In the genomic region with DNA sequence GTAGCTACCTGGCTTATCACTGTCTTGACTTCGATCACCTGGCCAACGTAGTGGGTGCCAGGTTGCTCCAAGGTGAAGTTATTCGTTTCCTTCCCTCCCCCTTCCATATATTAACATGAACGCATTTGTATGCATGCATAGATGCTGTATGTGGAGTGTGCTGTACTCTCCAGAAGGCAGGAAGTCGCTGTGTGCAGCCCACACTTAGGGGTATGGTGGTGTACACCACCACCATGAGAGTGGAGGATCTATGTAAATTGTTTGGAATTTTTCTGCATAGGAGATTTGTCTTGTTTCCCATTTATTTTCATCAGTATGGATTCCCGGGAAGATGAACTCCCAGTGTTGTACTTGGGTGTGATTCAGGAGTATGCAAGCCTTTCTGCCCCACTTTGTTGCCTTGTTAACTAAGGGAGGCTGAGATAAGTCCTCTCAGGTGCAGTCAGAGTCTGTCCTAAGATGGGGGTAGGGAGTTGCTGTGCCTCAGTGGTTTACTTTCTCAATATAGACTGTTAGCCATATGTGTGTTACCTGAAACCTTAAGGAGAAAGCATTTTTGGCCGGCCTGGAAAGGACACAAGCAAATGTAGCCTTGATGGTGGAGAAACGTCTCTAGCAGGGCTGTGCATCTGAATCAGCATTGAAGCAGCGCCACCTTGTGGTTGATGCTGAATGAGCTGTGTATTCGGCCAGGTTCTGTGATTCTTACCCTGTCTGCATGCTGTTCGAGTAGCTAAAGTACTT, we compare ENCODE assay signal across 8 cellular contexts.
DNase-seq lines count a peak whose midpoint lies in the region; ATAC-seq, FAIRE-seq and TF ChIP-seq lines count a peak whose summit lies in the region.

No MANE protein-coding gene starts in this region.

- H3K36me3 ChIP-seq in astrocyte (ENCODE audit: insufficient read depth, low read length), result no peaks in the 10 kb centered on the region

- no peaks in the 10 kb centered on the region for H4K20me1 ChIP-seq in astrocyte (ENCODE audit: insufficient read depth, low read length)

- no peak overlapping the region for H3K27ac ChIP-seq in astrocyte (ENCODE audit: low read depth, low read length)

- DNase-seq in NCI-H1417 (lab: John Stamatoyannopoulos, UW) (peak; percentile 20 to 74 (median 69)), NCI-H1417 treated with DMSO at 0.1 percent for 48 hours (lab: John Stamatoyannopoulos, UW) (no peak), NCI-H1436 treated with DMSO at 0.1 percent for 48 hours (lab: John Stamatoyannopoulos, UW) (peak; percentile 59), T-helper 22 cell (ENCODE audit: low read depth) (peak; percentile 5), astrocyte (ENCODE audit: low read depth) (peak; percentile 70), hypothalamus (lab: John Stamatoyannopoulos, UW) (peak in 49 of 51 donors; percentile 16 to 98 (median 73)), smooth muscle cell of the brain vasculature (ENCODE audit: low read depth, low spot score) (peak; percentile 79)

- no peaks in the 10 kb centered on the region for H3K9me3 Mint-ChIP-seq in astrocyte (ENCODE audit: unreplicated experiment)

- H3K27me3 ChIP-seq in astrocyte (ENCODE audit: insufficient read depth, low read length), result no peaks in the 10 kb centered on the region

- no peak overlapping the region for H3K4me3 ChIP-seq in astrocyte (ENCODE audit: insufficient read depth, low read depth, low read length)

- peak overlapping the region; percentile 12 for H3K9ac ChIP-seq in astrocyte (ENCODE audit: low read length)

- ATAC-seq in HG02678 (IDR thresholded peaks at IDR 0.05; ENCODE audit: unreplicated experiment), result peak; percentile 90

- H3K36me3 Mint-ChIP-seq in astrocyte (ENCODE audit: low read depth, unreplicated experiment), result peaks cover 18% of the 10 kb centered on the region

- peaks cover 16% of the 10 kb centered on the region for H3K4me1 ChIP-seq in astrocyte (ENCODE audit: insufficient read depth, low read length)

- peak overlapping the region; percentile 20 for H3K4me2 ChIP-seq in astrocyte (ENCODE audit: low read length)

- TF ChIP-seq CTCF in astrocyte (IDR thresholded peaks at IDR 0.05; ENCODE audit: insufficient read depth, low read depth, low read length), result peak; percentile 99

- H3K27ac Mint-ChIP-seq in astrocyte (ENCODE audit: unreplicated experiment), result peak overlapping the region; percentile 10

- peaks cover 25% of the 10 kb centered on the region for H3K4me1 Mint-ChIP-seq in astrocyte (ENCODE audit: low read depth, unreplicated experiment)

- H3K4me3 Mint-ChIP-seq in astrocyte (ENCODE audit: unreplicated experiment), result no peak overlapping the region

- no peaks in the 10 kb centered on the region for H3K27me3 Mint-ChIP-seq in astrocyte (ENCODE audit: low read depth, unreplicated experiment)

- peaks cover 44% of the 10 kb centered on the region for H3K79me2 ChIP-seq in astrocyte (ENCODE audit: insufficient read depth, low read length)

- no peak overlapping the region for H2AFZ ChIP-seq in astrocyte (ENCODE audit: low read depth, low read length)

- no peaks in the 10 kb centered on the region for H3K9me3 ChIP-seq in astrocyte (ENCODE audit: insufficient read depth, low read depth, low read length)

- no peak for FAIRE-seq in astrocyte (lab: Jason Lieb, UNC)
